ENCODE assay signal across 1 cellular context in the genomic region with DNA sequence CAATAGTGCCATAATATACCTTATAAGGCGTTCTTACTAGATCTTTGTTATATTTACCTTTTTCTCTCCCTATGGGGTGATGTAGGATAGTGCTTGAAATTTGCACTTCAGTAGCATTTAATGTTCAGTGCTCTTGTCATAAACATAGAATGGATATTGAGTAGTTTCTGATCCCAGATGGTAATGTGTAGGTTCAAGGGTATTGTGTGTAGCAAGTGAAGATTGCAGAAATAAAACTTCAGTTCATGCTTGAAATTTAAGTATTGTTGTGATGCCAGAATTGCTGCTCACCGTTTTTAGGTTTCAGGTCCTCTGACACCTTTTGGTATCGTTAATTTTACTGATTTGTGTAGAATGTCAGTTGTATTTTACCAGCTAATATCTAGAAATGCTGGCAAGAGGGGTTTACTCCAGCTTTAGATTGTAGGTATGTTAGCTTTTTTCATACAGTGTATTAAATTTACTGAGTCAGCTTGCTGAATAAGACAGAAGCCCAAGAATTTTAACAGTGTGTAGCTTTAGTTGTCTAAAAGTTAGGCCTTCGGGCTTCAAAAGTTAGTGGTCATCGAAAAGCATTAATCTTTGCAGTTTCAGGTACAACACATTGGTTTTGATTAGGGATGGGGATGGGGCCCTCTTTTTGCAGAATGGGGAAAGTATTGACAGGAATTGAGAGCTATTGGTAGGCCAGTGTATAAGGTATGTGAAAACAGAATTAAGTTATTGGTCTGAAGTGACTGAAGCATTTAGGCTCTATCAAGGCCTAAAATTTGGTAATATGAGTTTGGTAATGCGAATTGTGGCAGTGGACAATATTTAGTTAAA.
A peak's percentile ranks its signal among the peaks of the same experiment; 100 is the strongest.
TF ChIP-seq lines count a peak whose summit lies in the region.

No MANE protein-coding gene starts in this region.

TF ChIP-seq in HepG2, 621 proteins besides CTCF, POLR2A, EP300 and RAD21:
- TF ChIP-seq, protein P1, sequence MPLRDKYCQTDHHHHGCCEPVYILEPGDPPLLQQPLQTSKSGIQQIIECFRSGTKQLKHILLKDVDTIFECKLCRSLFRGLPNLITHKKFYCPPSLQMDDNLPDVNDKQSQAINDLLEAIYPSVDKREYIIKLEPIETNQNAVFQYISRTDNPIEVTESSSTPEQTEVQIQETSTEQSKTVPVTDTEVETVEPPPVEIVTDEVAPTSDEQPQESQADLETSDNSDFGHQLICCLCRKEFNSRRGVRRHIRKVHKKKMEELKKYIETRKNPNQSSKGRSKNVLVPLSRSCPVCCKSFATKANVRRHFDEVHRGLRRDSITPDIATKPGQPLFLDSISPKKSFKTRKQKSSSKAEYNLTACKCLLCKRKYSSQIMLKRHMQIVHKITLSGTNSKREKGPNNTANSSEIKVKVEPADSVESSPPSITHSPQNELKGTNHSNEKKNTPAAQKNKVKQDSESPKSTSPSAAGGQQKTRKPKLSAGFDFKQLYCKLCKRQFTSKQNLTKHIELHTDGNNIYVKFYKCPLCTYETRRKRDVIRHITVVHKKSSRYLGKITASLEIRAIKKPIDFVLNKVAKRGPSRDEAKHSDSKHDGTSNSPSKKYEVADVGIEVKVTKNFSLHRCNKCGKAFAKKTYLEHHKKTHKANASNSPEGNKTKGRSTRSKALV (CRISPR knock-in tag; IDR thresholded peaks at IDR 0.05), result no peak
- TF ChIP-seq MAFF (IDR thresholded peaks at IDR 0.05; ENCODE audit: low read depth, low read length), result 0 out of 2 replicates have a peak, but pooled peaks have one; percentile 8
- TF ChIP-seq SNAPC2 (CRISPR knock-in tag; IDR thresholded peaks at IDR 0.05), result no peak
- TF ChIP-seq, protein P2, sequence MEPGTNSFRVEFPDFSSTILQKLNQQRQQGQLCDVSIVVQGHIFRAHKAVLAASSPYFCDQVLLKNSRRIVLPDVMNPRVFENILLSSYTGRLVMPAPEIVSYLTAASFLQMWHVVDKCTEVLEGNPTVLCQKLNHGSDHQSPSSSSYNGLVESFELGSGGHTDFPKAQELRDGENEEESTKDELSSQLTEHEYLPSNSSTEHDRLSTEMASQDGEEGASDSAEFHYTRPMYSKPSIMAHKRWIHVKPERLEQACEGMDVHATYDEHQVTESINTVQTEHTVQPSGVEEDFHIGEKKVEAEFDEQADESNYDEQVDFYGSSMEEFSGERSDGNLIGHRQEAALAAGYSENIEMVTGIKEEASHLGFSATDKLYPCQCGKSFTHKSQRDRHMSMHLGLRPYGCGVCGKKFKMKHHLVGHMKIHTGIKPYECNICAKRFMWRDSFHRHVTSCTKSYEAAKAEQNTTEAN (CRISPR knock-in tag; conservative IDR thresholded peaks at IDR 0.05), result no peak
- TF ChIP-seq ZSCAN12 (CRISPR knock-in tag; IDR thresholded peaks at IDR 0.05), result no peak
- TF ChIP-seq ELF3 (CRISPR knock-in tag; IDR thresholded peaks at IDR 0.05), result no peak
- peak; percentile 58; the same call in 1 of the 2 replicates for TF ChIP-seq SRF (IDR thresholded peaks at IDR 0.05; ENCODE audit: low read depth, low read length)
- TF ChIP-seq RARG (CRISPR knock-in tag; IDR thresholded peaks at IDR 0.05; ENCODE audit: low read depth), result no peak
- TF ChIP-seq MAFK (conservative IDR thresholded peaks at IDR 0.05 in 1 of 2, IDR thresholded peaks at IDR 0.05 in 1 of 2; ENCODE audit: low read length in 2 of 2), result peak in 1 of 2 experiments; percentile 30; a peak in 1 of 4 replicates
- no peak for TF ChIP-seq KAT7 (CRISPR knock-in tag; IDR thresholded peaks at IDR 0.05; ENCODE audit: borderline replicate concordance)
- no peak for TF ChIP-seq ZNF672 (CRISPR knock-in tag; IDR thresholded peaks at IDR 0.05)
- TF ChIP-seq FOXO1 (CRISPR knock-in tag; IDR thresholded peaks at IDR 0.05), result no peak
- no peak for TF ChIP-seq ARHGAP35 (CRISPR knock-in tag; IDR thresholded peaks at IDR 0.05; ENCODE audit: borderline replicate concordance)
- no peak for TF ChIP-seq NFIC (IDR thresholded peaks at IDR 0.05; ENCODE audit: low read length)
- TF ChIP-seq CENPX (CRISPR knock-in tag; IDR thresholded peaks at IDR 0.05), result no peak
